ENCODE assay signal across 7 cellular contexts in the genomic region with DNA sequence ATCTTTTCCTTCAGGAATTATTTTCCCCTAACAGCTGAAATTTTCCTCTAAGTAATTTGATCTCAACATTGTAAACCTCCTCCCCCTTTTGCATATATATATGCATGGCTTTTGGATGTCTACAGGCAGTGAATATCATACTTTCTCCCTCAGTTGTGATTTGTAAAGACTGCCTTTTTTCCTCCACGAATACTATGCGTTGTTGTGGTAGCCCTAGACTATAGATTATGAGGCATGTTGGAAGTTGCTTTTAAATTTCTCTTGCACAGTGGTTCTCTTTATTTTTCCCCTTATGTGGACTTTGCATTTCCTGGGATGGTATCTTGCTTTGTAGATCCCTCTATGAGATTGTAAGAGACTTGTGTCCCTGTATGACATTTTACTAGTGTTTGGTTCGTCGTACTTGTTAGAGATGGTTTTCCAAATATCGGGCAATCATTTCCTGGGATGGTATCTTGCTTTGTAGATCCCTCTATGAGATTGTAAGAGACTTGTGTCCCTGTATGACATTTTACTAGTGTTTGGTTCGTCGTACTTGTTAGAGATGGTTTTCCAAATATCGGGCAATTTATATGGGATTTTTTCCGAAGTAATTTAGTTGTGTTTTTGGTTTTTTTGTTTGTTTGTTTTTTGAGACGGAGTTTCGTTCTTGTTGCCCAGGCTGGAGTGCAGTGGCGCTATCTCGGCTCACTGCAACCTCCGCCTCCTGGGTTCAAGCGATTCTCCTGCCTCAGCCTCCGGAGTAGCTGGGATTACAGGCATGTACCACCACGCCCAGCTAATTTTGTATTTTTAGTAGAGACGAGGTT. TPM values are rescaled to one million over a fixed set of nuclear protein-coding genes. Genes with fewer than 3 reads are reported as not detected.
A peak's percentile ranks its signal among the peaks of the same experiment; 100 is the strongest.
DNase-seq lines count a peak whose midpoint lies in the region; ATAC-seq and TF ChIP-seq lines count a peak whose summit lies in the region.
"Not testable (repeated sequence)": the region's sequence is repeated elsewhere in the genome, so short reads cannot be mapped to it uniquely, and the experiment has no call there.

No MANE protein-coding gene starts in this region.

- not testable (repeated sequence) for H3K27me3 ChIP-seq in breast epithelium, gastrocnemius medialis

- peaks cover 32% of the 10 kb centered on the region for H3K4me1 Mint-ChIP-seq in activated CD4-positive, alpha-beta T cell treated with anti-CD3 and anti-CD28 coated beads, Interleukin-2, amount 10 ng/mL, durations not matched to agents 24 days and 14 days
- H3K4me1 Mint-ChIP-seq in mesothelial cell of epicardium = peaks cover 38% of the 10 kb centered on the region

- intact Hi-C loops in activated CD4-positive, alpha-beta T cell treated with anti-CD3 and anti-CD28 coated beads, Interleukin-2, amount 10 ng/mL, durations not matched to agents 24 days and 14 days (cut with micrococcal nuclease) = loop anchor here (5.0 to 10.0 kb wide), 4 partner anchors 97 to 733 kb away; a partner anchor contains a TSS
- intact Hi-C loops in breast epithelium (cut with DNase I; ENCODE audit: low total_unique reads) (loop anchor here (5.0 kb wide), 1 partner anchor 234 kb away; no protein-coding TSS in a partner anchor), gastrocnemius medialis (cut with DNase I; ENCODE audit: low total_unique reads) (loop anchor here (2.0 to 10.0 kb wide), 3 partner anchors 95 to 547 kb away; a partner anchor contains a TSS)

- ATAC-seq in gastrocnemius medialis = not testable (repeated sequence)

- peak overlapping the region; percentile 97 for H3K4me3 Mint-ChIP-seq in activated CD4-positive, alpha-beta T cell treated with anti-CD3 and anti-CD28 coated beads, Interleukin-2, amount 10 ng/mL, durations not matched to agents 24 days and 14 days
- peak overlapping the region; percentile 95 for H3K4me3 Mint-ChIP-seq in mesothelial cell of epicardium

- DNase-seq in NB4 (ENCODE audit: low read depth); activated CD4-positive, alpha-beta T cell treated with anti-CD3 and anti-CD28 coated beads, Interleukin-2, amount 10 ng/mL, durations not matched to agents 24 days and 14 days; breast epithelium (ENCODE audit: low spot score in 2 of 2); foreskin fibroblast; mesothelial cell of epicardium (ENCODE audit: low spot score in 2 of 2, unreplicated experiment in 2 of 2); gastrocnemius medialis: not testable (repeated sequence)

- H3K4me3 ChIP-seq in GM12875 (ENCODE audit: low read depth, low read length) = peak overlapping the region; percentile 54
- peak overlapping the region; percentile 95 for H3K4me3 ChIP-seq in NB4 (ENCODE audit: low read depth, low read length)
- H3K4me3 ChIP-seq in breast epithelium = peak overlapping the region in 2 of 3 donors; percentile 87 to 88
- H3K4me3 ChIP-seq in foreskin fibroblast (ENCODE audit: low read depth in 1 of 2, low read length in 2 of 2) = peak overlapping the region; percentile 83 to 85
- peak overlapping the region in 3 of 4 donors; percentile 81 to 94 (median 94) for H3K4me3 ChIP-seq in gastrocnemius medialis

- TF ChIP-seq CTCF in GM12875 (IDR thresholded peaks at IDR 0.05; ENCODE audit: borderline replicate concordance, insufficient read depth, low read depth, low read length); NB4 (IDR thresholded peaks at IDR 0.05; ENCODE audit: low read depth, low read length); breast epithelium (IDR thresholded peaks at IDR 0.05); foreskin fibroblast (IDR thresholded peaks at IDR 0.05; ENCODE audit: low read depth, low read length); mesothelial cell of epicardium (IDR thresholded peaks at IDR 0.05; ENCODE audit: unreplicated experiment); gastrocnemius medialis (IDR thresholded peaks at IDR 0.05 in 4 of 5, conservative IDR thresholded peaks at IDR 0.05 in 1 of 5): not testable (repeated sequence)

- not testable (repeated sequence) for H3K9me3 ChIP-seq in breast epithelium, gastrocnemius medialis

- H3K36me3 Mint-ChIP-seq in activated CD4-positive, alpha-beta T cell treated with anti-CD3 and anti-CD28 coated beads, Interleukin-2, amount 10 ng/mL, durations not matched to agents 24 days and 14 days (ENCODE audit: low read depth) = peaks cover 14% of the 10 kb centered on the region
- H3K36me3 Mint-ChIP-seq in mesothelial cell of epicardium = not testable (repeated sequence)

- not testable (repeated sequence) for H3K36me3 ChIP-seq in breast epithelium, gastrocnemius medialis

- not testable (repeated sequence) for H3K27ac Mint-ChIP-seq in activated CD4-positive, alpha-beta T cell treated with anti-CD3 and anti-CD28 coated beads, Interleukin-2, amount 10 ng/mL, durations not matched to agents 24 days and 14 days
- peak overlapping the region; percentile 97 for H3K27ac Mint-ChIP-seq in mesothelial cell of epicardium

- in situ Hi-C loops in gastrocnemius medialis (cut with MboI; ENCODE audit: low sequenced_read_pairs in 4 of 4) = not testable (repeated sequence)

- H3K27me3 Mint-ChIP-seq in activated CD4-positive, alpha-beta T cell treated with anti-CD3 and anti-CD28 coated beads, Interleukin-2, amount 10 ng/mL, durations not matched to agents 24 days and 14 days; mesothelial cell of epicardium (ENCODE audit: low read depth): not testable (repeated sequence)

- not testable (repeated sequence) for TF ChIP-seq POLR2A in NB4 (IDR thresholded peaks at IDR 0.05; ENCODE audit: extremely low read depth, insufficient read length); breast epithelium (IDR thresholded peaks at IDR 0.05); gastrocnemius medialis (IDR thresholded peaks at IDR 0.05)

- not testable (repeated sequence) for H3K9me3 Mint-ChIP-seq in activated CD4-positive, alpha-beta T cell treated with anti-CD3 and anti-CD28 coated beads, Interleukin-2, amount 10 ng/mL, durations not matched to agents 24 days and 14 days; mesothelial cell of epicardium

- H3K4me1 ChIP-seq in breast epithelium = peaks cover 0 to 21% of the 10 kb centered on the region in 2 donors
- H3K4me1 ChIP-seq in gastrocnemius medialis = peaks cover 39 to 46% of the 10 kb centered on the region in 2 donors

- H3K27ac ChIP-seq in breast epithelium (peak overlapping the region; percentile 95 to 98), gastrocnemius medialis (peak overlapping the region in 3 of 4 donors; percentile 92 to 95 (median 94))

RNA-seq across cellular contexts. Expression of a gene that starts 2.0 kb away (rescaled TPM):
- 33.0 and 36.6 TPM in 2 replicates for total RNA-seq in activated CD4-positive, alpha-beta T cell treated with anti-CD3 and anti-CD28 coated beads, Interleukin-2, amount 10 ng/mL, durations not matched to agents 24 days and 14 days
- 10 to 100 TPM; 26.4 to 52.4 (median 34.4) TPM for total RNA-seq in breast epithelium
- total RNA-seq in mesothelial cell of epicardium = 43.8 to 50.7 TPM (median 44.0 TPM) in 3 replicates
- 10 to 100 TPM; 15.4 to 24.1 (median 20.7) TPM for total RNA-seq in gastrocnemius medialis

RNA-seq across cellular contexts. Expression of a gene that starts 2.3 kb away (rescaled TPM):
- total RNA-seq in activated CD4-positive, alpha-beta T cell treated with anti-CD3 and anti-CD28 coated beads, Interleukin-2, amount 10 ng/mL, durations not matched to agents 24 days and 14 days = 126 and 130 TPM in 2 replicates
- total RNA-seq in breast epithelium (10 to 100 TPM; 64.8 to 81.4 (median 69.8) TPM), mesothelial cell of epicardium (105 to 112 TPM (median 107 TPM) in 3 replicates), gastrocnemius medialis (10 to 100 TPM; 43.8 to 57.6 (median 53.4) TPM)

RNA-seq across cellular contexts. Expression of a gene that starts 57.0 kb away (rescaled TPM):
- total RNA-seq in activated CD4-positive, alpha-beta T cell treated with anti-CD3 and anti-CD28 coated beads, Interleukin-2, amount 10 ng/mL, durations not matched to agents 24 days and 14 days = 24.9 and 26.7 TPM in 2 replicates
- 10 to 100 TPM; 50.5 to 64.0 (median 62.4) TPM for total RNA-seq in breast epithelium
- 34.4 to 38.2 TPM (median 35.9 TPM) in 3 replicates for total RNA-seq in mesothelial cell of epicardium
- 10 to 100 TPM; 25.5 to 52.6 (median 44.5) TPM for total RNA-seq in gastrocnemius medialis
